In genomic region chr15:41661529-41662225, GRCh38 we compare ENCODE assay signal across 8 cellular contexts. TPM values are rescaled to one million over a fixed set of nuclear protein-coding genes. Genes with fewer than 3 reads are reported as not detected.
A peak's percentile ranks its signal among the peaks of the same experiment; 100 is the strongest.
DNase-seq lines count a peak whose midpoint lies in the region; ATAC-seq, FAIRE-seq and TF ChIP-seq lines count a peak whose summit lies in the region.

No MANE protein-coding gene starts in this region.

- no peak for TF ChIP-seq CTCF in H1 (IDR thresholded peaks at IDR 0.05; ENCODE audit: control extremely low read depth in 1 of 3, insufficient read depth in 1 of 3, low read depth in 1 of 3, low read length in 3 of 3)

- 3% methylated on average over 44 of the region's 44 CpGs; no CpG with 5 or more reads in 1 of the 2 experiments for WGBS in H1 (ENCODE audit: extremely low coverage in 1 of 2, insufficient coverage in 1 of 2, insufficient read length in 1 of 2, insufficient replicate concordance in 2 of 2, low coverage in 1 of 2, low lambda C conversion rate in 2 of 2, missing lambda C conversion rate in 1 of 2), 2 experiments

- H3K18ac ChIP-seq in H1 (ENCODE audit: extremely low read depth, low read length): no peak overlapping the region; the same call in 1 of the 2 replicates

- H3K9me3 ChIP-seq in H1 (ENCODE audit: insufficient read depth in 2 of 2, low read depth in 1 of 2, low read length in 1 of 2): no peaks in the 10 kb centered on the region

- no peak overlapping the region for H4K5ac ChIP-seq in H1 (ENCODE audit: insufficient read length, low read depth, low read length)

- POLR2A ChIA-PET in H1 (lab: Charles Lee; ENCODE audit: partially characterized antibody): interaction anchor here (0.6 to 3.0 kb wide), 11 partner anchors 12 to 191 kb away, joined by 3 to 12 read pairs (median 4); no protein-coding TSS in a partner anchor

- H2AFZ ChIP-seq in H1 (ENCODE audit: low read length): 0 out of 2 replicates have a peak overlapping the region, but pooled peaks have one; percentile 29

- no peak overlapping the region for H3K14ac ChIP-seq in H1 (ENCODE audit: insufficient read length)

- H4K91ac ChIP-seq in H1 (replicated peaks; ENCODE audit: insufficient read length, low read length): no peak overlapping the region

- H3K27me3 Mint-ChIP-seq in activated CD8-positive, alpha-beta memory T cell treated with anti-CD3 and anti-CD28 coated beads, Interleukin-2, amount 10 ng/mL, durations not matched to agents 7 days and 5 days: peaks cover 25% of the 10 kb centered on the region
- H3K27me3 Mint-ChIP-seq in memory B cell: no peaks in the 10 kb centered on the region

- peaks cover 0 to 9% of the 10 kb centered on the region in 2 experiments for H4K20me1 ChIP-seq in H1 (replicated peaks in 1 of 2; ENCODE audit: control insufficient read depth in 1 of 2, insufficient read depth in 2 of 2, low read length in 2 of 2)

- TF ChIP-seq EP300 in H1 (IDR thresholded peaks at IDR 0.05; ENCODE audit: borderline replicate concordance in 1 of 2, low read depth in 2 of 2, low read length in 2 of 2): no peak

- peaks cover 2 to 56% of the 10 kb centered on the region in 2 experiments for H3K79me2 ChIP-seq in H1 (ENCODE audit: control insufficient read depth in 1 of 2, insufficient read depth in 2 of 2, low read length in 2 of 2)

- 0 out of 2 replicates have a peak overlapping the region, but pooled peaks have one; percentile 11 for H2BK5ac ChIP-seq in H1 (ENCODE audit: low read depth, low read length)

- H4K8ac ChIP-seq in H1 (ENCODE audit: extremely low read depth, insufficient read depth, low read length): no peak overlapping the region

- ATAC-seq in HG03342 (IDR thresholded peaks at IDR 0.05; ENCODE audit: unreplicated experiment) (peak; percentile 42), memory B cell (ENCODE audit: low read depth) (peak; percentile 31), HG02623 (IDR thresholded peaks at IDR 0.05; ENCODE audit: unreplicated experiment) (no peak)
- peak; percentile 7 for ATAC-seq in activated CD8-positive, alpha-beta memory T cell treated with anti-CD3 and anti-CD28 coated beads, Interleukin-2, amount 10 ng/mL, durations not matched to agents 7 days and 5 days

- H3K4me1 Mint-ChIP-seq in activated CD8-positive, alpha-beta memory T cell treated with anti-CD3 and anti-CD28 coated beads, Interleukin-2, amount 10 ng/mL, durations not matched to agents 7 days and 5 days: peaks cover 35% of the 10 kb centered on the region
- peaks cover 19% of the 10 kb centered on the region for H3K4me1 Mint-ChIP-seq in memory B cell

- peak in 1 of 2 experiments; percentile 38; a peak in 1 of 3 replicates for TF ChIP-seq POLR2A in H1 (IDR thresholded peaks at IDR 0.05; ENCODE audit: control extremely low read depth in 1 of 2, low read depth in 2 of 2, low read length in 2 of 2)

- H3K9me3 Mint-ChIP-seq in activated CD8-positive, alpha-beta memory T cell treated with anti-CD3 and anti-CD28 coated beads, Interleukin-2, amount 10 ng/mL, durations not matched to agents 7 days and 5 days (ENCODE audit: low read depth): no peaks in the 10 kb centered on the region
- H3K9me3 Mint-ChIP-seq in memory B cell: no peaks in the 10 kb centered on the region

- no peak overlapping the region for H3K23ac ChIP-seq in H1 (ENCODE audit: insufficient read length)

- H3K4me3 ChIP-seq in H1 (ENCODE audit: extremely low read depth in 1 of 4, insufficient read depth in 2 of 4, low read depth in 3 of 4, low read length in 4 of 4): peak overlapping the region; percentile 65 to 84 (median 69)

- 0 out of 2 replicates have a peak, but pooled peaks cover 4% of the 10 kb centered on the region for H3K79me1 ChIP-seq in H1 (ENCODE audit: low read depth, low read length)

- H3K4me2 ChIP-seq in H1 (ENCODE audit: insufficient read depth in 1 of 2, low read depth in 2 of 2, low read length in 2 of 2): peak overlapping the region; percentile 88 to 96

- H3K36me3 ChIP-seq in H1 (ENCODE audit: control insufficient read depth in 2 of 4, insufficient read depth in 4 of 4, low read length in 3 of 4): no peaks in the 10 kb centered on the region

- no peak overlapping the region for H3K27ac ChIP-seq in H1 (ENCODE audit: low read depth, low read length)

- CTCF ChIA-PET in activated CD8-positive, alpha-beta memory T cell treated with anti-CD3 and anti-CD28 coated beads, Interleukin-2, amount 10 ng/mL, durations not matched to agents 7 days and 5 days (lab: Charles Lee): interaction anchor here (1.0 to 2.3 kb wide), 3 partner anchors 9 to 112 kb away, joined by 3 to 7 read pairs (median 7); partner anchors contain the start of gene MAPKBP1
- CTCF ChIA-PET in H1 (lab: Charles Lee; ENCODE audit: partially characterized antibody): interaction anchor here (0.6 to 2.5 kb wide), 4 partner anchors 21 to 107 kb away, joined by 3 to 15 read pairs (median 4); no protein-coding TSS in a partner anchor

- H3K36me3 Mint-ChIP-seq in activated CD8-positive, alpha-beta memory T cell treated with anti-CD3 and anti-CD28 coated beads, Interleukin-2, amount 10 ng/mL, durations not matched to agents 7 days and 5 days: peaks cover 8% of the 10 kb centered on the region
- H3K36me3 Mint-ChIP-seq in memory B cell: no peaks in the 10 kb centered on the region

- H3K27me3 ChIP-seq in H1 (replicated peaks in 1 of 4; ENCODE audit: control insufficient read depth in 3 of 4, extremely low read depth in 1 of 4, insufficient read depth in 3 of 4, low read length in 3 of 4): peaks cover 0 to 12% (median 6%) of the 10 kb centered on the region in 4 experiments; a peak in 4 of 7 replicates

- no peak overlapping the region for H2BK120ac ChIP-seq in H1 (replicated peaks; ENCODE audit: low read depth, low read length)

- peaks cover 17% of the 10 kb centered on the region for H3K23me2 ChIP-seq in H1 (ENCODE audit: low read depth, low read length)

- peaks cover 0 to 3% (median under 1%) of the 10 kb centered on the region in 4 experiments; a peak in 2 of 7 replicates for H3K4me1 ChIP-seq in H1 (replicated peaks in 1 of 4; ENCODE audit: control insufficient read depth in 3 of 4, insufficient read depth in 4 of 4, low read length in 3 of 4)

- peak overlapping the region; percentile 80 for H3K4me3 Mint-ChIP-seq in activated CD8-positive, alpha-beta memory T cell treated with anti-CD3 and anti-CD28 coated beads, Interleukin-2, amount 10 ng/mL, durations not matched to agents 7 days and 5 days
- peak overlapping the region; percentile 88 for H3K4me3 Mint-ChIP-seq in memory B cell

- H2AK5ac ChIP-seq in H1 (ENCODE audit: low read depth, low read length): peak overlapping the region; percentile 58; the same call in 1 of the 2 replicates

- DNase-seq in GM04503 (ENCODE audit: low read depth) (peak; percentile 39), NOMO-1 treated with DMSO at 0.1 percent for 48 hours (lab: John Stamatoyannopoulos, UW; ENCODE audit: unreplicated experiment) (peak; percentile 86), H1 (ENCODE audit: low read depth in 1 of 2, low spot score in 2 of 2) (peak; percentile 70 to 85), memory B cell (ENCODE audit: low spot score in 2 of 2) (peak; percentile 60 to 63)
- peak; percentile 78 for DNase-seq in activated CD8-positive, alpha-beta memory T cell treated with anti-CD3 and anti-CD28 coated beads, Interleukin-2, amount 10 ng/mL, durations not matched to agents 7 days and 5 days
- DNase-seq in stimulated activated CD4-positive, alpha-beta T cell treated with anti-CD3 and anti-CD28 coated beads, TNF-alpha, amount 100 ng/mL, for 4 hours (ENCODE audit: low read depth in 3 of 3): peak; percentile 41 to 54 (median 42)

- H3K27ac Mint-ChIP-seq in activated CD8-positive, alpha-beta memory T cell treated with anti-CD3 and anti-CD28 coated beads, Interleukin-2, amount 10 ng/mL, durations not matched to agents 7 days and 5 days: peak overlapping the region; percentile 96
- peak overlapping the region; percentile 97 for H3K27ac Mint-ChIP-seq in memory B cell

- peak overlapping the region; percentile 38 to 53 (median 46); a peak in 6 of 7 replicates for H3K9ac ChIP-seq in H1 (replicated peaks in 1 of 4; ENCODE audit: extremely low read depth in 1 of 4, low read depth in 3 of 4, low read length in 3 of 4)

- H2BK12ac ChIP-seq in H1 (ENCODE audit: low read depth, low read length): peak overlapping the region; percentile 29; the same call in 1 of the 2 replicates

- no peak overlapping the region for H3K4ac ChIP-seq in H1 (replicated peaks; ENCODE audit: insufficient read length, low read depth, low read length)

- H2BK20ac ChIP-seq in H1 (ENCODE audit: low read length): no peak overlapping the region

- no peak for FAIRE-seq in H1 (lab: Jason Lieb, UNC)

- no peak overlapping the region for H3K56ac ChIP-seq in H1 (replicated peaks; ENCODE audit: insufficient read length, low read depth, low read length)

- no peak for TF ChIP-seq RAD21 in H1 (IDR thresholded peaks at IDR 0.05 in 1 of 2, conservative IDR thresholded peaks at IDR 0.05 in 1 of 2; ENCODE audit: low read depth in 2 of 2, low read length in 2 of 2)

- no peak overlapping the region for H2BK15ac ChIP-seq in H1 (ENCODE audit: low read length)

TF ChIP-seq in H1, 55 proteins besides CTCF, POLR2A, EP300 and RAD21 (continues in another document):
- TF ChIP-seq JUND (IDR thresholded peaks at IDR 0.05; ENCODE audit: low read length) (no peak), USF2 (IDR thresholded peaks at IDR 0.05; ENCODE audit: low read length) (peak; percentile 95), HDAC2 (IDR thresholded peaks at IDR 0.05; ENCODE audit: borderline replicate concordance in 1 of 2, low read depth in 2 of 2, low read length in 2 of 2) (0 out of 4 replicates have a peak, but pooled peaks of 1 of the 2 experiments have one; percentile 60), CHD2 (IDR thresholded peaks at IDR 0.05; ENCODE audit: low read length) (0 out of 2 replicates have a peak, but pooled peaks have one; percentile 28), ASH2L (IDR thresholded peaks at IDR 0.05; ENCODE audit: low read length) (peak; percentile 43)

RNA-seq across cellular contexts. Expression of gene MGA, which starts 1.5 kb away (rescaled TPM):
- 10 to 100 TPM; 33.5 to 37.5 TPM for total RNA-seq in activated CD8-positive, alpha-beta memory T cell treated with anti-CD3 and anti-CD28 coated beads, Interleukin-2, amount 10 ng/mL, durations not matched to agents 7 days and 5 days
- total RNA-seq in H1 (2021; fragmentation: NEBNext Ultra II Directional; extraction: Animal tissue kit (Norgen Biotek cat#: 25700)): 53.2 and 55.7 TPM in 2 replicates
- polyA plus RNA-seq in H1 (2011; rRNA removed): 6.1 and 7.6 TPM in 2 replicates
- 7.7 TPM for polyA plus RNA-seq in H1 (2011; cell fraction: cytosol; rRNA removed)
- polyA plus RNA-seq in H1 (2011; cell fraction: nucleus; rRNA removed): 16.5 TPM
- 10.3 to 15.0 TPM (median 13.9 TPM) in 4 replicates for polyA plus RNA-seq in H1 (2012, experiment 1 of 2)
- polyA plus RNA-seq in H1 (2012, experiment 2 of 2): 0.62 TPM
- polyA plus RNA-seq in H1 (2013, experiment 1 of 2): 16.7 TPM
- polyA plus RNA-seq in H1 (2013, experiment 2 of 2): 16.0 TPM
- 64.5 and 104 TPM in 2 replicates for polyA minus RNA-seq in H1 (2011; rRNA and poly(A)+ RNA removed)
- polyA minus RNA-seq in H1 (2011; cell fraction: cytosol; rRNA and poly(A)+ RNA removed): 31.6 TPM
- polyA minus RNA-seq in H1 (2011; cell fraction: nucleus; rRNA and poly(A)+ RNA removed): 81.4 TPM
